In genomic region chr19:56133858-56134654, GRCh38 we compare ENCODE assay signal across 12 cellular contexts. TPM values are rescaled to one million over a fixed set of nuclear protein-coding genes. Genes with fewer than 3 reads are reported as not detected.
A peak's percentile ranks its signal among the peaks of the same experiment; 100 is the strongest.
DNase-seq lines count a peak whose midpoint lies in the region; ATAC-seq and TF ChIP-seq lines count a peak whose summit lies in the region.
"Had no signal": no experiment of that assay in that cellular context is flagged by ENCODE, and none has a peak within 500 bp of the region (broad histone marks: within the 10 kb centered on the region; RNA-seq: fewer than 3 reads in every experiment).

No MANE protein-coding gene starts in this region.

- H3K27me3 Mint-ChIP-seq in memory B cell, result no peaks in the 10 kb centered on the region
- no peaks in the 10 kb centered on the region for H3K27me3 Mint-ChIP-seq in activated CD4-positive, alpha-beta memory T cell treated with anti-CD3 and anti-CD28 coated beads, Interleukin-2, amount 10 ng/mL, durations not matched to agents 7 days and 5 days
- no peaks in the 10 kb centered on the region for H3K27me3 Mint-ChIP-seq in stimulated activated naive CD8-positive, alpha-beta T cell treated with anti-CD3 and anti-CD28 coated beads, Interleukin-15, amount 100 ng/mL, for 72 hours
- H3K27me3 Mint-ChIP-seq: stimulated activated naive CD8-positive, alpha-beta T cell treated with anti-CD3 and anti-CD28 coated beads, Interleukin-15, Interleukin-2, amounts not matched to agents 100 ng/mL and 50 ng/mL, for 24 hours had no signal

- H3K27ac Mint-ChIP-seq in memory B cell, result peak overlapping the region; percentile 29
- H3K27ac Mint-ChIP-seq in activated CD4-positive, alpha-beta memory T cell treated with anti-CD3 and anti-CD28 coated beads, Interleukin-2, amount 10 ng/mL, durations not matched to agents 7 days and 5 days, result no peak overlapping the region
- no peak overlapping the region for H3K27ac Mint-ChIP-seq in stimulated activated naive CD8-positive, alpha-beta T cell treated with anti-CD3 and anti-CD28 coated beads, Interleukin-15, amount 100 ng/mL, for 72 hours
- H3K27ac Mint-ChIP-seq: stimulated activated naive CD8-positive, alpha-beta T cell treated with anti-CD3 and anti-CD28 coated beads, Interleukin-15, Interleukin-2, amounts not matched to agents 100 ng/mL and 50 ng/mL, for 24 hours had no signal

- no peaks in the 10 kb centered on the region for H3K27me3 ChIP-seq in esophagus muscularis mucosa
- H3K27me3 ChIP-seq: ascending aorta had no signal

- H3K4me1 Mint-ChIP-seq in memory B cell, result peaks cover 7% of the 10 kb centered on the region
- H3K4me1 Mint-ChIP-seq in activated CD4-positive, alpha-beta memory T cell treated with anti-CD3 and anti-CD28 coated beads, Interleukin-2, amount 10 ng/mL, durations not matched to agents 7 days and 5 days, result peaks cover 3% of the 10 kb centered on the region
- no peaks in the 10 kb centered on the region for H3K4me1 Mint-ChIP-seq in stimulated activated naive CD8-positive, alpha-beta T cell treated with anti-CD3 and anti-CD28 coated beads, Interleukin-15, amount 100 ng/mL, for 72 hours

- TF ChIP-seq POLR2A in esophagus muscularis mucosa (IDR thresholded peaks at IDR 0.05; ENCODE audit: low read depth), result no peak

- no peak for TF ChIP-seq CTCF in esophagus muscularis mucosa (IDR thresholded peaks at IDR 0.05)

- no peaks in the 10 kb centered on the region for H3K36me3 ChIP-seq in esophagus muscularis mucosa
- H3K36me3 ChIP-seq: ascending aorta, HAP-1 had no signal

- POLR2A ChIA-PET in activated CD4-positive, alpha-beta memory T cell treated with anti-CD3 and anti-CD28 coated beads, Interleukin-2, amount 10 ng/mL, durations not matched to agents 7 days and 5 days (lab: Charles Lee), result interaction anchor here (1.5 kb wide), 1 partner anchor 13 kb away, joined by 5 read pairs; the partner anchor contains the start of gene ZNF787

- H3K27ac ChIP-seq in esophagus muscularis mucosa (replicated peaks in 1 of 4), result peak overlapping the region in 1 of 4 donors; percentile 20

- ATAC-seq in HG02642 (IDR thresholded peaks at IDR 0.05; ENCODE audit: poor library complexity, unreplicated experiment) (peak; percentile 53), memory B cell (ENCODE audit: low read depth) (peak; percentile 100), sciatic nerve (no peak)
- ATAC-seq in stimulated activated naive CD8-positive, alpha-beta T cell treated with anti-CD3 and anti-CD28 coated beads, Interleukin-15, amount 100 ng/mL, for 72 hours, result no peak

- intact Hi-C loops in esophagus muscularis mucosa (cut with DNase I), result no loop called here
- intact Hi-C loops in sciatic nerve (cut with DNase I), result no loop called here

- no peaks in the 10 kb centered on the region for H3K9me3 Mint-ChIP-seq in memory B cell
- no peaks in the 10 kb centered on the region for H3K9me3 Mint-ChIP-seq in activated CD4-positive, alpha-beta memory T cell treated with anti-CD3 and anti-CD28 coated beads, Interleukin-2, amount 10 ng/mL, durations not matched to agents 7 days and 5 days
- no peaks in the 10 kb centered on the region for H3K9me3 Mint-ChIP-seq in stimulated activated naive CD8-positive, alpha-beta T cell treated with anti-CD3 and anti-CD28 coated beads, Interleukin-15, amount 100 ng/mL, for 72 hours
- H3K9me3 Mint-ChIP-seq: stimulated activated naive CD8-positive, alpha-beta T cell treated with anti-CD3 and anti-CD28 coated beads, Interleukin-15, Interleukin-2, amounts not matched to agents 100 ng/mL and 50 ng/mL, for 24 hours had no signal

- H3K4me3 ChIP-seq in esophagus muscularis mucosa, result no peak overlapping the region
- H3K4me3 ChIP-seq: ascending aorta, HAP-1 had no signal

- H3K4me3 Mint-ChIP-seq in memory B cell, result peak overlapping the region; percentile 3
- H3K4me3 Mint-ChIP-seq in activated CD4-positive, alpha-beta memory T cell treated with anti-CD3 and anti-CD28 coated beads, Interleukin-2, amount 10 ng/mL, durations not matched to agents 7 days and 5 days, result no peak overlapping the region
- H3K4me3 Mint-ChIP-seq in stimulated activated naive CD8-positive, alpha-beta T cell treated with anti-CD3 and anti-CD28 coated beads, Interleukin-15, amount 100 ng/mL, for 72 hours, result no peak overlapping the region
- H3K4me3 Mint-ChIP-seq: stimulated activated naive CD8-positive, alpha-beta T cell treated with anti-CD3 and anti-CD28 coated beads, Interleukin-15, Interleukin-2, amounts not matched to agents 100 ng/mL and 50 ng/mL, for 24 hours had no signal

- TF ChIP-seq EP300 in esophagus muscularis mucosa (IDR thresholded peaks at IDR 0.05), result no peak

- CTCF ChIA-PET in activated CD4-positive, alpha-beta memory T cell treated with anti-CD3 and anti-CD28 coated beads, Interleukin-2, amount 10 ng/mL, durations not matched to agents 7 days and 5 days (lab: Charles Lee), result no interaction called here

- peaks cover 6 to 49% (median 28%) of the 10 kb centered on the region in 4 donors for H3K4me1 ChIP-seq in esophagus muscularis mucosa
- H3K4me1 ChIP-seq: HAP-1 had no signal

- 81% methylated on average over 14 of the region's 14 CpGs for WGBS in esophagus muscularis mucosa

- no peaks in the 10 kb centered on the region for H3K36me3 Mint-ChIP-seq in memory B cell
- no peaks in the 10 kb centered on the region for H3K36me3 Mint-ChIP-seq in activated CD4-positive, alpha-beta memory T cell treated with anti-CD3 and anti-CD28 coated beads, Interleukin-2, amount 10 ng/mL, durations not matched to agents 7 days and 5 days (ENCODE audit: low read depth)

- DNase-seq in Daoy (ENCODE audit: low read depth) (peak; percentile 35), SIG-M5 treated with dmso at 0.1 percent for 504 hours (lab: John Stamatoyannopoulos, UW; ENCODE audit: unreplicated experiment) (peak; percentile 78), memory B cell (ENCODE audit: low spot score in 2 of 2) (peak; percentile 37 to 52), esophagus muscularis mucosa (ENCODE audit: extremely low spot score) (no peak), sciatic nerve (ENCODE audit: low spot score) (no peak)
- DNase-seq in activated CD4-positive, alpha-beta memory T cell treated with anti-CD3 and anti-CD28 coated beads, Interleukin-2, amount 10 ng/mL, durations not matched to agents 7 days and 5 days, result no peak
- DNase-seq in stimulated activated naive CD8-positive, alpha-beta T cell treated with anti-CD3 and anti-CD28 coated beads, Interleukin-15, amount 100 ng/mL, for 72 hours, result no peak
- DNase-seq: NCI-H1694 treated with DMSO at 0.1 percent for 48 hours had no signal

- H3K9me3 ChIP-seq in esophagus muscularis mucosa, result no peaks in the 10 kb centered on the region
- H3K9me3 ChIP-seq: ascending aorta, HAP-1 had no signal

RNA-seq across cellular contexts. Expression of gene ZNF444, which starts 7.0 kb away (rescaled TPM):
- 24.3 and 36.4 TPM in 2 replicates for total RNA-seq in Daoy (2014; rRNA removed; shearing (Covaris generic))
- 10 to 100 TPM; 25.7 to 26.3 TPM for total RNA-seq in activated CD4-positive, alpha-beta memory T cell treated with anti-CD3 and anti-CD28 coated beads, Interleukin-2, amount 10 ng/mL, durations not matched to agents 7 days and 5 days
- total RNA-seq in esophagus muscularis mucosa (10 to 100 TPM; 32.0 to 78.2 (median 52.1) TPM), sciatic nerve (32.5 TPM)

RNA-seq across cellular contexts. Expression of gene ZNF787, which starts 13.0 kb away (rescaled TPM):
- 18.8 and 43.8 TPM in 2 replicates for total RNA-seq in Daoy (2014; rRNA removed; shearing (Covaris generic))
- 10 to 100 TPM; 30.0 to 31.1 TPM for total RNA-seq in activated CD4-positive, alpha-beta memory T cell treated with anti-CD3 and anti-CD28 coated beads, Interleukin-2, amount 10 ng/mL, durations not matched to agents 7 days and 5 days
- total RNA-seq in esophagus muscularis mucosa, result 10 to 100 TPM; 15.0 to 34.2 (median 28.4) TPM
- 24.6 TPM for total RNA-seq in sciatic nerve

RNA-seq across cellular contexts. Expression of gene GALP, which starts 41.8 kb away (rescaled TPM):
- not detected in 2 replicates for total RNA-seq in Daoy (2014; rRNA removed; shearing (Covaris generic))
- not detected for total RNA-seq in activated CD4-positive, alpha-beta memory T cell treated with anti-CD3 and anti-CD28 coated beads, Interleukin-2, amount 10 ng/mL, durations not matched to agents 7 days and 5 days
- total RNA-seq in esophagus muscularis mucosa (not detected), sciatic nerve (not detected)
- total RNA-seq: ascending aorta had no signal

Comparison
In these comparisons a context has a peak if more than half of its experiments do, and no peak if none do; other contexts are left out.
1. DNase-seq: peak in Daoy (single experiment), SIG-M5 treated with dmso at 0.1 percent for 504 hours (single experiment) and memory B cell (2 of 2); none in activated CD4-positive, alpha-beta memory T cell treated with anti-CD3 and anti-CD28 coated beads, Interleukin-2, amount 10 ng/mL, durations not matched to agents 7 days and 5 days (single experiment), esophagus muscularis mucosa (single experiment), sciatic nerve (single experiment) and stimulated activated naive CD8-positive, alpha-beta T cell treated with anti-CD3 and anti-CD28 coated beads, Interleukin-15, amount 100 ng/mL, for 72 hours (0 of 2).
2. ATAC-seq: peak in HG02642 (single experiment) and memory B cell (single experiment); none in sciatic nerve (single experiment) and stimulated activated naive CD8-positive, alpha-beta T cell treated with anti-CD3 and anti-CD28 coated beads, Interleukin-15, amount 100 ng/mL, for 72 hours (single experiment).